Comparison of ENCODE assay signal across 24 cellular contexts in genomic region chr22:41280854-41281253, GRCh38. TPM values are rescaled to one million over a fixed set of nuclear protein-coding genes. Genes with fewer than 3 reads are reported as not detected.
DNase-seq lines count a peak whose midpoint lies in the region; ATAC-seq and TF ChIP-seq lines count a peak whose summit lies in the region.
"Had no signal": no experiment of that assay in that cellular context is flagged by ENCODE, and none has a peak within 500 bp of the region (broad histone marks: within the 10 kb centered on the region; RNA-seq: fewer than 3 reads in every experiment).

No MANE protein-coding gene starts in this region.

- no peaks in the 10 kb centered on the region for H3K9me3 Mint-ChIP-seq in stimulated activated naive CD8-positive, alpha-beta T cell treated with anti-CD3 and anti-CD28 coated beads, Interleukin-15, amount 100 ng/mL, for 72 hours
- H3K9me3 Mint-ChIP-seq: activated naive CD4-positive, alpha-beta T cell treated with anti-CD3 and anti-CD28 coated beads, Interleukin-2, amount 50 U/mL, for 24 hours; natural killer cell had no signal

- no peak overlapping the region for H3K4me3 Mint-ChIP-seq in stimulated activated naive CD8-positive, alpha-beta T cell treated with anti-CD3 and anti-CD28 coated beads, Interleukin-15, amount 100 ng/mL, for 72 hours
- H3K4me3 Mint-ChIP-seq: activated CD4-positive, alpha-beta T cell treated with anti-CD3 and anti-CD28 coated beads for 36 hours; natural killer cell had no signal

- DNase-seq in stimulated activated naive CD8-positive, alpha-beta T cell treated with anti-CD3 and anti-CD28 coated beads, Interleukin-15, amount 100 ng/mL, for 72 hours = no peak
- DNase-seq in stimulated activated naive CD8-positive, alpha-beta T cell treated with anti-CD3 and anti-CD28 coated beads, Interleukin-15, Interleukin-2, amounts not matched to agents 100 U/mL and 50 U/mL, for 24 hours = no peak
- no peak for DNase-seq in Panc1 (ENCODE audit: low read depth, low spot score)
- no peak for DNase-seq in medulla oblongata (ENCODE audit: extremely low spot score)
- DNase-seq in SKM-1 treated with dmso at 0.1 percent for 144 hours (lab: John Stamatoyannopoulos, UW; ENCODE audit: unreplicated experiment) = no peak
- DNase-seq in NCI-H526 treated with DMSO at 0.1 percent for 48 hours (lab: John Stamatoyannopoulos, UW) = no peak
- DNase-seq: activated CD4-positive, alpha-beta T cell treated with anti-CD3 and anti-CD28 coated beads for 36 hours; amygdala; Caco-2; hippocampal formation; lower lobe of right lung; mucosa of descending colon; natural killer cell; NCI-H187 treated with DMSO at 0.1 percent for 48 hours; NCI-H524 treated with DMSO at 0.1 percent for 48 hours; NK-92 treated with Interleukin-12 subunit alpha and Interleukin-12 subunit beta, amount 100 ng/mL, for 24 hours; sigmoid colon; stimulated activated CD4-positive, alpha-beta T cell treated with anti-CD3 and anti-CD28 coated beads, Interleukin-12 subunit alpha, Interleukin-12 subunit beta, amount 100 ng/mL, for 4 hours; stimulated activated CD4-positive, alpha-beta T cell treated with anti-CD3 and anti-CD28 coated beads, Interleukin-2, amount 100 ng/mL, for 48 hours; upper lobe of left lung had no signal

- in situ Hi-C loops in Panc1 (cut with HindIII; ENCODE audit: low pct_unique_long_range_greater_than_20kb, low sequenced_read_pairs) = no loop called here

- H3K27ac Mint-ChIP-seq in stimulated activated naive CD8-positive, alpha-beta T cell treated with anti-CD3 and anti-CD28 coated beads, Interleukin-15, amount 100 ng/mL, for 72 hours = peak overlapping the region; percentile 81 to 93
- H3K27ac Mint-ChIP-seq: activated naive CD4-positive, alpha-beta T cell treated with anti-CD3 and anti-CD28 coated beads, Interleukin-2, amount 50 U/mL, for 24 hours; natural killer cell had no signal

- TF ChIP-seq CTCF in Panc1 (IDR thresholded peaks at IDR 0.05) = no peak

- intact Hi-C loops in Panc1 (cut with micrococcal nuclease; ENCODE audit: unreplicated experiment) = no loop called here

- H3K27me3 ChIP-seq in Panc1 (ENCODE audit: control insufficient read depth, insufficient read depth, low read length) (no peaks in the 10 kb centered on the region), esophagus (ENCODE audit: control insufficient read depth in 1 of 2, insufficient read depth in 2 of 2, low read length in 2 of 2) (no peaks in the 10 kb centered on the region)
- H3K27me3 ChIP-seq: sigmoid colon, upper lobe of left lung had no signal

- 64 to 79% methylated on average over 2 of the region's 2 CpGs for WGBS in esophagus, 2 donors

- H3K4me1 ChIP-seq in Panc1 (ENCODE audit: control insufficient read depth, insufficient read depth, low read length) (peaks cover 15% of the 10 kb centered on the region; the same call in 1 of the 2 replicates), esophagus (ENCODE audit: control insufficient read depth in 2 of 2, insufficient read depth in 2 of 2, low read length in 1 of 2) (peaks cover 0 to 7% of the 10 kb centered on the region in 2 donors)

- no peak for ATAC-seq in stimulated activated naive CD8-positive, alpha-beta T cell treated with anti-CD3 and anti-CD28 coated beads, Interleukin-15, amount 100 ng/mL, for 72 hours
- no peak for ATAC-seq in stimulated activated naive CD8-positive, alpha-beta T cell treated with anti-CD3 and anti-CD28 coated beads, Interleukin-15, Interleukin-2, amounts not matched to agents 100 U/mL and 50 U/mL, for 24 hours
- no peak for ATAC-seq in Panc1
- ATAC-seq: activated CD4-positive, alpha-beta T cell treated with anti-CD3 and anti-CD28 coated beads for 36 hours; lower lobe of right lung; mucosa of descending colon; natural killer cell; Right ventricle myocardium inferior had no signal

- BruUV-seq in Panc1 (replicated peaks; lab: Mats Ljungman, UMichigan) = no TSS peak

- CTCF ChIA-PET in Panc1 (lab: Charles Lee) = no interaction called here

- POLR2A ChIA-PET in Panc1 (lab: Charles Lee) = no interaction called here

- H3K9me3 ChIP-seq in Panc1 (ENCODE audit: control insufficient read depth, insufficient read depth, low read depth, low read length) (no peaks in the 10 kb centered on the region), esophagus (ENCODE audit: control insufficient read depth in 2 of 2, insufficient read depth in 1 of 2, low read depth in 1 of 2, low read length in 1 of 2) (no peaks in the 10 kb centered on the region)
- H3K9me3 ChIP-seq: Caco-2, lower lobe of right lung, mucosa of descending colon, sigmoid colon, upper lobe of left lung had no signal

- H3K27me3 Mint-ChIP-seq in stimulated activated naive CD8-positive, alpha-beta T cell treated with anti-CD3 and anti-CD28 coated beads, Interleukin-15, amount 100 ng/mL, for 72 hours = no peaks in the 10 kb centered on the region
- H3K27me3 Mint-ChIP-seq: activated CD4-positive, alpha-beta T cell treated with anti-CD3 and anti-CD28 coated beads for 36 hours; activated naive CD4-positive, alpha-beta T cell treated with anti-CD3 and anti-CD28 coated beads, Interleukin-2, amount 50 U/mL, for 24 hours had no signal

- peaks cover 40% of the 10 kb centered on the region for H3K4me1 Mint-ChIP-seq in stimulated activated naive CD8-positive, alpha-beta T cell treated with anti-CD3 and anti-CD28 coated beads, Interleukin-15, amount 100 ng/mL, for 72 hours

- no peak overlapping the region for H3K4me3 ChIP-seq in Panc1 (ENCODE audit: low read depth in 2 of 2, low read length in 2 of 2)
- H3K4me3 ChIP-seq in esophagus (ENCODE audit: low read depth in 1 of 2, low read length in 2 of 2) = no peak overlapping the region
- H3K4me3 ChIP-seq: lower lobe of right lung, mucosa of descending colon, sigmoid colon, upper lobe of left lung had no signal

- H3K27ac ChIP-seq in Panc1 (ENCODE audit: low read length) (peak overlapping the region; percentile 63; the same call in 1 of the 2 replicates), esophagus (ENCODE audit: low read depth in 2 of 2, low read length in 1 of 2) (peak overlapping the region; percentile 39 to 61)
- H3K27ac ChIP-seq: lower lobe of right lung, sigmoid colon, upper lobe of left lung had no signal

- H3K36me3 ChIP-seq in Panc1 (ENCODE audit: control insufficient read depth, insufficient read depth, low read length) (peaks cover 16% of the 10 kb centered on the region), esophagus (ENCODE audit: control insufficient read depth in 2 of 2, insufficient read depth in 2 of 2, low read length in 1 of 2) (peaks cover 2 to 5% of the 10 kb centered on the region in 2 donors)

RNA-seq across cellular contexts. Expression of gene RANGAP1, which starts 5.1 kb away (rescaled TPM):
- 140 TPM for total RNA-seq in Panc1 (2021; ENCODE audit: unreplicated experiment)
- polyA plus RNA-seq in Panc1 (2012; ENCODE audit: insufficient read length) = 141 TPM
- polyA plus RNA-seq in esophagus = 10 to 100 TPM; 53.0 to 61.7 TPM

RNA-seq across cellular contexts. Expression of gene ZC3H7B, which starts 20.5 kb away (rescaled TPM):
- total RNA-seq in Panc1 (2021; ENCODE audit: unreplicated experiment) = 62.0 TPM
- polyA plus RNA-seq in Panc1 (2012; ENCODE audit: insufficient read length) = 68.0 TPM
- polyA plus RNA-seq in esophagus = 10 to 100 TPM; 13.9 to 23.1 TPM

RNA-seq across cellular contexts. Expression of gene CHADL, which starts 40.1 kb away (rescaled TPM):
- total RNA-seq in Panc1 (2021; ENCODE audit: unreplicated experiment) = 0.33 TPM
- 0.44 TPM for polyA plus RNA-seq in Panc1 (2012; ENCODE audit: insufficient read length)
- 1 to 10 TPM; 2.8 to 5.9 TPM for polyA plus RNA-seq in esophagus
- total RNA-seq: HT-29 had no signal
